ENCODE assay signal across 16 cellular contexts in genomic region chr1:206419783-206420182, GRCh38. TPM values are rescaled to one million over a fixed set of nuclear protein-coding genes. Genes with fewer than 3 reads are reported as not detected.
DNase-seq lines count a peak whose midpoint lies in the region; ATAC-seq, FAIRE-seq and TF ChIP-seq lines count a peak whose summit lies in the region.
"Had no signal": no experiment of that assay in that cellular context is flagged by ENCODE, and none has a peak within 500 bp of the region (broad histone marks: within the 10 kb centered on the region; RNA-seq: fewer than 3 reads in every experiment).

No MANE protein-coding gene starts in this region.

- H2BK5ac ChIP-seq in neuronal stem cell (ENCODE audit: low read length), result no peak overlapping the region

- H3K27me3 ChIP-seq in PC-3 (ENCODE audit: low read length), result no peaks in the 10 kb centered on the region
- H3K27me3 ChIP-seq in neuronal stem cell (ENCODE audit: control insufficient read depth in 3 of 3, insufficient read depth in 3 of 3, low read depth in 1 of 3, low read length in 3 of 3), result no peaks in the 10 kb centered on the region
- H3K27me3 ChIP-seq: vagina had no signal

- H3K4me2 ChIP-seq in PC-3 (ENCODE audit: low read length) (peak overlapping the region; percentile 36), neuronal stem cell (ENCODE audit: insufficient read depth, low read length, poor library complexity, severe bottlenecking) (no peak overlapping the region)

- peaks cover 22% of the 10 kb centered on the region for H3K4me1 ChIP-seq in PC-3 (ENCODE audit: insufficient read depth, low read length)
- H3K4me1 ChIP-seq in neuronal stem cell (ENCODE audit: control insufficient read depth in 2 of 2, insufficient read depth in 1 of 2, low read depth in 1 of 2, low read length in 2 of 2), result no peaks in the 10 kb centered on the region
- H3K4me1 ChIP-seq: parathyroid adenoma, vagina had no signal

- H2AFZ ChIP-seq in PC-3 (ENCODE audit: low read length), result no peak overlapping the region
- H2AFZ ChIP-seq in neuronal stem cell (ENCODE audit: low read length), result no peak overlapping the region
- H2AFZ ChIP-seq: parathyroid adenoma had no signal

- H4K8ac ChIP-seq in neuronal stem cell (ENCODE audit: low read depth, low read length), result no peak overlapping the region

- CTCF ChIA-PET in PC-3 (lab: Charles Lee), result interaction anchor here (0.6 kb wide), 1 partner anchor 50 kb away, joined by 3 read pairs; no protein-coding TSS in a partner anchor

- ATAC-seq in PC-3, result peak; percentile 48
- ATAC-seq in left lobe of liver, result no peak

- H3K23ac ChIP-seq in neuronal stem cell (ENCODE audit: low read depth, low read length, poor library complexity), result no peak overlapping the region

- no peak overlapping the region for H4K91ac ChIP-seq in neuronal stem cell (ENCODE audit: low read depth, low read length, poor library complexity)

- no peak overlapping the region for H2BK120ac ChIP-seq in neuronal stem cell (ENCODE audit: low read depth, low read length)

- no peak overlapping the region for H2BK12ac ChIP-seq in neuronal stem cell (ENCODE audit: low read length)

- intact Hi-C loops in PC-3 (cut with micrococcal nuclease), result no loop called here

- H3K4me3 ChIP-seq in PC-3 (ENCODE audit: low read length) (no peak overlapping the region), neuronal stem cell (ENCODE audit: low read length in 2 of 2) (no peak overlapping the region)
- H3K4me3 ChIP-seq: vagina had no signal

- no peaks in the 10 kb centered on the region for H3K79me1 ChIP-seq in neuronal stem cell (ENCODE audit: low read depth, low read length)

- H3F3A ChIP-seq in PC-3 (ENCODE audit: low read length, unreplicated experiment), result no peaks in the 10 kb centered on the region

- no peak overlapping the region for H3K18ac ChIP-seq in neuronal stem cell (ENCODE audit: low read length)

- no peaks in the 10 kb centered on the region for H3K27me3 Mint-ChIP-seq in nephron progenitor cell (ENCODE audit: low read depth, poor library complexity)
- H3K27me3 Mint-ChIP-seq: B cell had no signal

- no peak overlapping the region for H2AK5ac ChIP-seq in neuronal stem cell (ENCODE audit: low read depth, low read length)

- H3K4ac ChIP-seq in neuronal stem cell (ENCODE audit: low read length), result no peak overlapping the region

- POLR2A ChIA-PET in PC-3 (lab: Charles Lee; ENCODE audit: unreplicated experiment), result no interaction called here

- no peak overlapping the region for H3K4me3 Mint-ChIP-seq in nephron progenitor cell
- H3K4me3 Mint-ChIP-seq: B cell had no signal

- no peaks in the 10 kb centered on the region for H3K9me3 Mint-ChIP-seq in nephron progenitor cell

- H3K4me1 Mint-ChIP-seq in nephron progenitor cell, result peaks cover 22% of the 10 kb centered on the region

- TF ChIP-seq CTCF in PC-3 (conservative IDR thresholded peaks at IDR 0.05; ENCODE audit: low read depth, low read length), result no peak
- no peak for TF ChIP-seq CTCF in nephron progenitor cell (IDR thresholded peaks at IDR 0.05)

- H3K27ac Mint-ChIP-seq in nephron progenitor cell, result peak overlapping the region; percentile 73
- H3K27ac Mint-ChIP-seq: B cell had no signal

- H3K9ac ChIP-seq in PC-3 (ENCODE audit: low read length) (no peak overlapping the region), neuronal stem cell (ENCODE audit: low read depth, low read length, poor library complexity) (no peak overlapping the region)
- H3K9ac ChIP-seq: parathyroid adenoma had no signal

- FAIRE-seq in RCC 7860 (lab: Jason Lieb, UNC), result no peak

- peaks cover 16% of the 10 kb centered on the region for H3K36me3 ChIP-seq in PC-3 (ENCODE audit: low read depth, low read length)
- peaks cover 15 to 99% of the 10 kb centered on the region in 2 donors for H3K36me3 ChIP-seq in neuronal stem cell (replicated peaks in 1 of 2; ENCODE audit: control insufficient read depth in 2 of 2, insufficient read depth in 2 of 2, low read length in 2 of 2)

- H3K9me2 ChIP-seq in PC-3 (replicated peaks; ENCODE audit: low read length), result no peaks in the 10 kb centered on the region

- no peaks in the 10 kb centered on the region for H4K20me1 ChIP-seq in PC-3 (ENCODE audit: low read length)

- H3K79me2 ChIP-seq in PC-3 (ENCODE audit: low read length), result no peaks in the 10 kb centered on the region
- H3K79me2 ChIP-seq: parathyroid adenoma had no signal

- H2BK15ac ChIP-seq in neuronal stem cell (ENCODE audit: low read length), result no peak overlapping the region

- H3K27ac ChIP-seq in PC-3 (ENCODE audit: low read length) (no peak overlapping the region), neuronal stem cell (replicated peaks; ENCODE audit: low read length) (no peak overlapping the region)
- H3K27ac ChIP-seq: parathyroid adenoma, vagina had no signal

- H3K9me3 ChIP-seq in PC-3 (ENCODE audit: low read length) (no peaks in the 10 kb centered on the region), neuronal stem cell (replicated peaks in 1 of 2; ENCODE audit: control insufficient read depth in 2 of 2, insufficient read depth in 1 of 2, low read depth in 1 of 2, low read length in 2 of 2) (no peaks in the 10 kb centered on the region)
- H3K9me3 ChIP-seq: vagina had no signal

- H3K14ac ChIP-seq in neuronal stem cell (ENCODE audit: low read length), result no peak overlapping the region

- H3K36me3 Mint-ChIP-seq in nephron progenitor cell (ENCODE audit: low read depth), result peaks cover 46% of the 10 kb centered on the region

- no CpG with 5 or more reads among the region's 2 CpGs for WGBS in neuronal stem cell (ENCODE audit: extremely low coverage in 2 of 2, insufficient read length in 2 of 2, insufficient replicate concordance in 1 of 2), 2 donors

- BruUV-seq in PC-3 (replicated peaks; lab: Mats Ljungman, UMichigan), result no TSS peak

- peak; percentile 79 for DNase-seq in EH (ENCODE audit: low read depth)
- peak; percentile 69 for DNase-seq in PC-3
- DNase-seq in dedifferentiated amniotic fluid mesenchymal stem cell (ENCODE audit: extremely low spot score), result peak; percentile 35
- DNase-seq in nephron progenitor cell, result no peak
- DNase-seq in left lobe of liver (ENCODE audit: low spot score), result no peak
- no peak for DNase-seq in activated CD4-positive, CD25-positive, alpha-beta regulatory T cell treated with anti-CD3 and anti-CD28 coated beads, Interleukin-2, amount 50 U/mL, for 72 hours
- no peak for DNase-seq in neuronal stem cell (ENCODE audit: low spot score)
- DNase-seq in RCC 7860 (ENCODE audit: low spot score), result no peak
- DNase-seq: activated gamma-delta T cell; amygdala; NCI-H526 treated with DMSO at 0.1 percent for 48 hours; stimulated activated CD4-positive, alpha-beta T cell treated with anti-CD3 and anti-CD28 coated beads, Interleukin-2, amount 100 ng/mL, for 24 hours; T1000 had no signal

RNA-seq across cellular contexts. Expression of gene IKBKE, which starts 50.5 kb away (rescaled TPM):
- total RNA-seq in PC-3 (2014; rRNA removed), result 27.0 and 28.3 TPM in 2 replicates
- total RNA-seq in left lobe of liver, result 1.3 TPM
- 0.49 TPM for polyA plus RNA-seq in neuronal stem cell (2013, experiment 1 of 2)
- 0.47 TPM for polyA plus RNA-seq in neuronal stem cell (2013, experiment 2 of 2)

Comparison
In these comparisons a context has a peak if more than half of its experiments do, and no peak if none do; other contexts are left out.
1. DNase-seq: peak in EH (single experiment), PC-3 (single experiment) and dedifferentiated amniotic fluid mesenchymal stem cell (single experiment); none in nephron progenitor cell (single experiment), left lobe of liver (single experiment), activated CD4-positive, CD25-positive, alpha-beta regulatory T cell treated with anti-CD3 and anti-CD28 coated beads, Interleukin-2, amount 50 U/mL, for 72 hours (single experiment), neuronal stem cell (single experiment) and RCC 7860 (single experiment).
2. RNA of gene IKBKE, which starts 50.5 kb away (total RNA-seq): 27.0 to 28.3 TPM in PC-3; 1.3 TPM in left lobe of liver (single experiment); every median in the first group is over 10 times any median in the second.